Comparison of ENCODE assay signal across 5 cellular contexts in the genomic region with DNA sequence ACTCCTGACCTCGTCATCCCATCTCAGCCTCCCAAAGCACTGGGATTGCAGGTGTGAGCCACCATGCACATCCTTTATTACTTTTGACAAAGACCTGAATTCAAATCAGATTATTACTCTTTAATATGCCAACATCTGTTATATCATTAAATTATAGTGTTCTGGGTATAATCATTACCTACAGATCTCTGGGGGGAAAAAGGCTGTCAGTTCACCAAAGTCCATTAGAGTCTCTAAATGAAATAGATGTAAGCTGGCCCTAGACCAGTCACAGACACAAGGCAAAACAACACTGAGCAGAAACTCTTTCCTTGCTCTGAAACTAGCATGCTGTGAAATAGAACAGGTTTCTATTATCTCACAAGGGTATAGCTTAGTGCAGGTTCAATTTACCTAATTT.
"Had no signal": no experiment of that assay in that cellular context is flagged by ENCODE, and none has a peak within 500 bp of the region (broad histone marks: within the 10 kb centered on the region; RNA-seq: fewer than 3 reads in every experiment).

No MANE protein-coding gene starts in this region.

- ATAC-seq: GM23338, K562 had no signal

- DNase-seq: H9, HCEC 1CT, IMR-90 had no signal
